ENCODE assay signal across 1 cellular context in genomic region chr12:101700299-101700820, GRCh38.
TF ChIP-seq lines count a peak whose summit lies in the region.

No MANE protein-coding gene starts in this region.

TF ChIP-seq in endothelial cell of umbilical vein, 7 proteins besides CTCF, POLR2A, EP300 and RAD21:
- no peak for TF ChIP-seq FOS (IDR thresholded peaks at IDR 0.05; ENCODE audit: borderline replicate concordance, insufficient read depth, low read length)
- TF ChIP-seq MAX (IDR thresholded peaks at IDR 0.05; ENCODE audit: insufficient read depth, insufficient read length): no peak
